ENCODE assay signal across 8 cellular contexts in genomic region chr10:15860692-15861201, GRCh38. TPM values are rescaled to one million over a fixed set of nuclear protein-coding genes. Genes with fewer than 3 reads are reported as not detected.
DNase-seq lines count a peak whose midpoint lies in the region; ATAC-seq, FAIRE-seq and TF ChIP-seq lines count a peak whose summit lies in the region.

No MANE protein-coding gene starts in this region.

- DNase-seq in CD8-positive, alpha-beta memory T cell: no peak
- DNase-seq in Panc1 (ENCODE audit: low read depth, low spot score) (no peak), endothelial cell of umbilical vein (ENCODE audit: low read depth, low spot score) (no peak), osteocyte (ENCODE audit: extremely low spot score, unreplicated experiment) (no peak), GM13977 (ENCODE audit: low spot score) (no peak), left lobe of liver (ENCODE audit: low spot score) (no peak)

- no peaks in the 10 kb centered on the region for H3K9me3 ChIP-seq in CD8-positive, alpha-beta memory T cell (ENCODE audit: low read length)
- H3K9me3 ChIP-seq in Panc1 (ENCODE audit: control insufficient read depth, insufficient read depth, low read depth, low read length): peaks cover 3% of the 10 kb centered on the region; the same call in 1 of the 2 replicates
- H3K9me3 ChIP-seq in endothelial cell of umbilical vein (replicated peaks; ENCODE audit: control insufficient read depth, insufficient read depth, low read length): no peaks in the 10 kb centered on the region

- intact Hi-C loops in Panc1 (cut with micrococcal nuclease; ENCODE audit: unreplicated experiment): no loop called here
- intact Hi-C loops in endothelial cell of umbilical vein (cut with micrococcal nuclease): loop anchor here (1.0 kb wide), 1 partner anchor 576 kb away; no protein-coding TSS in a partner anchor

- ATAC-seq in Panc1 (no peak), HG02759 (IDR thresholded peaks at IDR 0.05; ENCODE audit: unreplicated experiment) (no peak), HG03135 (IDR thresholded peaks at IDR 0.05; ENCODE audit: unreplicated experiment) (no peak), left lobe of liver (no peak)

- H3K27me3 Mint-ChIP-seq in CD8-positive, alpha-beta memory T cell: peaks cover 14 to 27% of the 10 kb centered on the region in 2 donors
- peaks cover 31% of the 10 kb centered on the region for H3K27me3 Mint-ChIP-seq in osteocyte (ENCODE audit: unreplicated experiment)

- peaks cover 0 to 5% (median 0%) of the 10 kb centered on the region in 5 donors for H3K9me3 Mint-ChIP-seq in CD8-positive, alpha-beta memory T cell
- no peaks in the 10 kb centered on the region for H3K9me3 Mint-ChIP-seq in osteocyte (ENCODE audit: unreplicated experiment)

- peaks cover 40% of the 10 kb centered on the region for H3K4me1 ChIP-seq in CD8-positive, alpha-beta memory T cell (ENCODE audit: insufficient read depth, low read length)
- H3K4me1 ChIP-seq in Panc1 (ENCODE audit: control insufficient read depth, insufficient read depth, low read length) (peaks cover 18% of the 10 kb centered on the region), endothelial cell of umbilical vein (ENCODE audit: control insufficient read depth, extremely low read depth, insufficient read depth, low read length) (peaks cover 21% of the 10 kb centered on the region)

- CTCF ChIA-PET in CD8-positive, alpha-beta memory T cell (lab: Charles Lee): interaction anchor here (0.5 to 1.5 kb wide), 5 partner anchors 12 to 213 kb away, joined by 3 to 5 read pairs (median 4); no protein-coding TSS in a partner anchor
- CTCF ChIA-PET in Panc1 (lab: Charles Lee): no interaction called here
- CTCF ChIA-PET in endothelial cell of umbilical vein (lab: Charles Lee): interaction anchor here (1.6 kb wide), 1 partner anchor 917 kb away, joined by 5 read pairs; no protein-coding TSS in a partner anchor

- H3K4me1 Mint-ChIP-seq in CD8-positive, alpha-beta memory T cell: peaks cover 41 to 48% (median 43%) of the 10 kb centered on the region in 3 donors
- peaks cover 37% of the 10 kb centered on the region for H3K4me1 Mint-ChIP-seq in osteocyte (ENCODE audit: unreplicated experiment)

- peak overlapping the region; percentile 96 to 99 (median 99) for H3K4me3 Mint-ChIP-seq in CD8-positive, alpha-beta memory T cell
- peak overlapping the region; percentile 100 for H3K4me3 Mint-ChIP-seq in osteocyte (ENCODE audit: unreplicated experiment)

- H4K20me1 ChIP-seq in endothelial cell of umbilical vein (replicated peaks; ENCODE audit: control insufficient read depth, extremely low read depth, insufficient read depth, low read length): no peaks in the 10 kb centered on the region

- no peaks in the 10 kb centered on the region for H3K36me3 ChIP-seq in CD8-positive, alpha-beta memory T cell (ENCODE audit: insufficient read depth, low read length)
- H3K36me3 ChIP-seq in Panc1 (ENCODE audit: control insufficient read depth, insufficient read depth, low read length) (no peaks in the 10 kb centered on the region), endothelial cell of umbilical vein (ENCODE audit: control insufficient read depth in 2 of 2, extremely low read depth in 1 of 2, insufficient read depth in 2 of 2, low read length in 2 of 2) (peaks cover 0 to 2% of the 10 kb centered on the region in 2 experiments)

- H2AFZ ChIP-seq in endothelial cell of umbilical vein (ENCODE audit: low read depth, low read length): peak overlapping the region; percentile 96

- H3K9me1 ChIP-seq in endothelial cell of umbilical vein (replicated peaks; ENCODE audit: control insufficient read depth, extremely low read depth, insufficient read depth, low read length): no peaks in the 10 kb centered on the region

- dilution Hi-C loops in endothelial cell of umbilical vein (cut with MboI; ENCODE audit: extremely low pct_ligation_motif_present, low sequenced_read_pairs): no loop called here

- peak overlapping the region; percentile 96 for H3K4me2 ChIP-seq in endothelial cell of umbilical vein (ENCODE audit: insufficient read depth, low read length)

- no peak overlapping the region for H3K9ac ChIP-seq in endothelial cell of umbilical vein (replicated peaks; ENCODE audit: extremely low read depth, insufficient read depth, low read length)

- BruUV-seq in Panc1 (replicated peaks; lab: Mats Ljungman, UMichigan) (no TSS peak), endothelial cell of umbilical vein (replicated peaks; lab: Mats Ljungman, UMichigan) (TSS peak; percentile 65)

- POLR2A ChIA-PET in CD8-positive, alpha-beta memory T cell (lab: Charles Lee): no interaction called here
- POLR2A ChIA-PET in Panc1 (lab: Charles Lee) (no interaction called here), endothelial cell of umbilical vein (lab: Charles Lee) (no interaction called here)

- FAIRE-seq in endothelial cell of umbilical vein (lab: Jason Lieb, UNC): no peak

- peak overlapping the region; percentile 54 to 97 (median 94) for H3K27ac Mint-ChIP-seq in CD8-positive, alpha-beta memory T cell
- peak overlapping the region; percentile 96 for H3K27ac Mint-ChIP-seq in osteocyte (ENCODE audit: unreplicated experiment)

- peak overlapping the region; percentile 95 for H3K4me3 ChIP-seq in CD8-positive, alpha-beta memory T cell (ENCODE audit: low read length)
- H3K4me3 ChIP-seq in Panc1 (ENCODE audit: low read depth in 2 of 2, low read length in 2 of 2) (peak overlapping the region; percentile 84 to 90), endothelial cell of umbilical vein (replicated peaks in 1 of 3; ENCODE audit: insufficient read depth in 1 of 3, low read depth in 1 of 3, low read length in 3 of 3) (peak overlapping the region; percentile 68 to 84 (median 76))

- TF ChIP-seq CTCF in Panc1 (IDR thresholded peaks at IDR 0.05) (no peak), endothelial cell of umbilical vein (IDR thresholded peaks at IDR 0.05; ENCODE audit: extremely low read depth in 1 of 2, insufficient read depth in 1 of 2, low read depth in 1 of 2, low read length in 2 of 2) (no peak), osteocyte (IDR thresholded peaks at IDR 0.05) (no peak), GM13977 (IDR thresholded peaks at IDR 0.05; ENCODE audit: extremely low read depth, insufficient read depth, missing control alignments) (no peak)

- peaks cover 5 to 16% (median 7%) of the 10 kb centered on the region in 3 donors for H3K36me3 Mint-ChIP-seq in CD8-positive, alpha-beta memory T cell
- peaks cover 2% of the 10 kb centered on the region for H3K36me3 Mint-ChIP-seq in osteocyte (ENCODE audit: unreplicated experiment)

- TF ChIP-seq POLR2A in endothelial cell of umbilical vein (IDR thresholded peaks at IDR 0.05; ENCODE audit: low read depth, low read length): no peak

- H3K27ac ChIP-seq in CD8-positive, alpha-beta memory T cell (ENCODE audit: low read depth, low read length): peak overlapping the region; percentile 79
- H3K27ac ChIP-seq in Panc1 (ENCODE audit: low read length) (peak overlapping the region; percentile 88), endothelial cell of umbilical vein (ENCODE audit: insufficient read depth, low read depth, low read length) (peak overlapping the region; percentile 30)

- H3K27me3 ChIP-seq in CD8-positive, alpha-beta memory T cell (ENCODE audit: insufficient read depth, low read length, poor library complexity, severe bottlenecking): no peaks in the 10 kb centered on the region
- peaks cover 11% of the 10 kb centered on the region for H3K27me3 ChIP-seq in Panc1 (ENCODE audit: control insufficient read depth, insufficient read depth, low read length)
- H3K27me3 ChIP-seq in endothelial cell of umbilical vein (ENCODE audit: control insufficient read depth in 2 of 2, insufficient read depth in 2 of 2, low read length in 2 of 2): peaks cover 2 to 18% of the 10 kb centered on the region in 2 experiments

- in situ Hi-C loops in Panc1 (cut with HindIII; ENCODE audit: low pct_unique_long_range_greater_than_20kb, low sequenced_read_pairs) (no loop called here), GM13977 (cut with MboI; ENCODE audit: low pct_unique_long_range_greater_than_20kb, low sequenced_read_pairs, unreplicated experiment) (no loop called here)

- H3K79me2 ChIP-seq in endothelial cell of umbilical vein (ENCODE audit: control insufficient read depth, insufficient read depth, low read length): peaks cover 25% of the 10 kb centered on the region

TF ChIP-seq in endothelial cell of umbilical vein, 7 proteins besides CTCF, POLR2A, EP300 and RAD21:
- no peak for TF ChIP-seq GATA2 (IDR thresholded peaks at IDR 0.05; ENCODE audit: insufficient read depth, insufficient read length, low read depth, low read length)
- TF ChIP-seq JUN (IDR thresholded peaks at IDR 0.05; ENCODE audit: borderline replicate concordance, insufficient read depth, insufficient read length, low read depth): no peak
- TF ChIP-seq EZH2 (IDR thresholded peaks at IDR 0.05; ENCODE audit: borderline replicate concordance, low read depth, low read length, severe bottlenecking): no peak
- no peak for TF ChIP-seq POLR2AphosphoS5 (IDR thresholded peaks at IDR 0.05; ENCODE audit: insufficient read depth, low read depth, low read length)
- TF ChIP-seq FOS (IDR thresholded peaks at IDR 0.05; ENCODE audit: borderline replicate concordance, insufficient read depth, low read length): no peak
- no peak for TF ChIP-seq MYC (IDR thresholded peaks at IDR 0.05; ENCODE audit: low read depth, low read length)
- TF ChIP-seq MAX (IDR thresholded peaks at IDR 0.05; ENCODE audit: insufficient read depth, insufficient read length): no peak

RNA-seq across cellular contexts. Expression of gene MINDY3, which starts 0.4 kb away (rescaled TPM):
- 10 to 100 TPM; 23.4 to 24.4 TPM for total RNA-seq in CD8-positive, alpha-beta memory T cell
- 4.6 TPM for polyA plus RNA-seq in CD8-positive, alpha-beta memory T cell
- total RNA-seq in Panc1 (2021; ENCODE audit: unreplicated experiment) (10.4 TPM), endothelial cell of umbilical vein (20.2 and 21.2 TPM in 2 replicates), osteocyte (27.3 and 28.5 TPM in 2 replicates), left lobe of liver (11.8 TPM)
- polyA plus RNA-seq in Panc1 (2012; ENCODE audit: insufficient read length): 4.8 TPM
- 5.4 and 7.5 TPM in 2 replicates for polyA plus RNA-seq in endothelial cell of umbilical vein
- 6.6 and 6.9 TPM in 2 replicates for polyA plus RNA-seq in endothelial cell of umbilical vein (2011; cell fraction: cytosol; rRNA removed)
- polyA plus RNA-seq in endothelial cell of umbilical vein (2011; cell fraction: nucleus; rRNA removed): 26.0 and 33.9 TPM in 2 replicates
- 15.3 and 23.5 TPM in 2 replicates for polyA plus RNA-seq in endothelial cell of umbilical vein (2012)
- 5.1 and 6.0 TPM in 2 replicates for polyA minus RNA-seq in endothelial cell of umbilical vein
- polyA minus RNA-seq in endothelial cell of umbilical vein (2011; cell fraction: cytosol; rRNA and poly(A)+ RNA removed): 5.5 TPM
- 22.6 and 24.1 TPM in 2 replicates for polyA minus RNA-seq in endothelial cell of umbilical vein (2011; cell fraction: nucleus; rRNA and poly(A)+ RNA removed)

Comparison
In these comparisons a context has a peak if more than half of its experiments do, and no peak if none do; other contexts are left out.
1. H3K27ac ChIP-seq: peak in every context shown above with its lines; median percentile 88 in Panc1; 79 in CD8-positive, alpha-beta memory T cell; 30 in endothelial cell of umbilical vein.